Comparison of ENCODE assay signal across 37 cellular contexts in the genomic region with DNA sequence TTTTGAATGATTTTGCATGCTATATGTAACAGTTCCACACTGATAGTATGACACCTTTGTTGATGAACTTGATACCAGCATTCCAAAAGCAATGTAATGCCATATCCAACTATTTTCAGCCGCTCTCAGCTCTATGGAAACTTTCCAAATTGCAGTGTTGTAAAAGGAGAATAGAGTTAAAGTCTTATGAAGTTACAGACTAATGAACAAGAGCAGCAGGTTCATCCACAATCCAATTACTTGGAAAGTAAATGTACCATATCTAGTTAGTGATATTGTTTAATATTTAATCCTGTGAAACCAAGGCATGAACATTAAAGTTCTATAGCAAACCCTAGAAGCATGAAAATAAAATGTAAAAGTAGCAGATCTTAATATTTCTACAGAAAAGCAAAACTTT.
"Had no signal": no experiment of that assay in that cellular context is flagged by ENCODE, and none has a peak within 500 bp of the region (broad histone marks: within the 10 kb centered on the region; RNA-seq: fewer than 3 reads in every experiment).

No MANE protein-coding gene starts in this region.

- H3K27me3 Mint-ChIP-seq: activated B cell treated with CpG ODN at 0.5 μM for 24 hours; activated CD4-positive, alpha-beta memory T cell treated with anti-CD3 and anti-CD28 coated beads, Interleukin-2, amount 10 ng/mL, durations not matched to agents 7 days and 5 days; activated CD4-positive, alpha-beta T cell treated with anti-CD3 and anti-CD28 coated beads, Interleukin-2, amount 10 ng/mL, durations not matched to agents 7 days and 5 days; activated CD8-positive, alpha-beta memory T cell treated with anti-CD3 and anti-CD28 coated beads, Interleukin-2, amount 10 ng/mL, durations not matched to agents 7 days and 5 days; activated naive CD4-positive, alpha-beta T cell treated with anti-CD3 and anti-CD28 coated beads, Interleukin-2, amount 10 ng/mL, durations not matched to agents 7 days and 5 days; activated naive CD4-positive, alpha-beta T cell treated with anti-CD3 and anti-CD28 coated beads, Interleukin-2, amount 50 U/mL, for 24 hours; activated naive CD8-positive, alpha-beta T cell; activated naive CD8-positive, alpha-beta T cell treated with anti-CD3 and anti-CD28 coated beads, Interleukin-2, amount 10 ng/mL, durations not matched to agents 7 days and 5 days; activated naive CD8-positive, alpha-beta T cell treated with anti-CD3 and anti-CD28 coated beads, Interleukin-2, amount 50 U/mL, for 24 hours; activated T-cell treated with anti-CD3 and anti-CD28 coated beads, Interleukin-2, amount 50 U/mL, for 24 hours; brain; central memory CD8-positive, alpha-beta T cell had no signal

- DNase-seq: activated B cell treated with CpG ODN at 0.5 μM for 24 hours; activated CD4-positive, alpha-beta memory T cell treated with anti-CD3 and anti-CD28 coated beads, Interleukin-2, amount 10 ng/mL, durations not matched to agents 7 days and 5 days; activated CD4-positive, alpha-beta T cell treated with anti-CD3 and anti-CD28 coated beads for 4 hours; activated CD4-positive, alpha-beta T cell treated with anti-CD3 and anti-CD28 coated beads, Interleukin-2, amount 10 ng/mL, durations not matched to agents 7 days and 5 days; activated CD4-positive, alpha-beta T cell treated with anti-CD3 and anti-CD28 coated beads, Interleukin-2, amount 50 U/mL, for 48 hours; activated CD4-positive, CD25-positive, alpha-beta regulatory T cell treated with anti-CD3 and anti-CD28 coated beads, Interleukin-2, amount 50 U/mL, for 72 hours; activated CD8-positive, alpha-beta memory T cell treated with anti-CD3 and anti-CD28 coated beads for 24 hours; activated CD8-positive, alpha-beta memory T cell treated with anti-CD3 and anti-CD28 coated beads, Interleukin-2, amount 10 ng/mL, durations not matched to agents 7 days and 5 days; activated CD8-positive, alpha-beta memory T cell treated with anti-CD3 and anti-CD28 coated beads, Interleukin-2, amount 50 U/mL, for 48 hours; activated CD8-positive, alpha-beta T cell treated with anti-CD3 and anti-CD28 coated beads, Interleukin-2, amount 10 ng/mL, durations not matched to agents 7 days and 5 days; activated effector memory CD4-positive, alpha-beta T cell treated with Interleukin-2 at 50 U/mL for 16 hours; activated gamma-delta T cell; activated naive CD4-positive, alpha-beta T cell treated with anti-CD3 and anti-CD28 coated beads, Interleukin-2, amount 10 ng/mL, durations not matched to agents 7 days and 5 days; activated naive CD4-positive, alpha-beta T cell treated with Interleukin-2 at 50 U/mL for 16 hours; activated naive CD8-positive, alpha-beta T cell treated with anti-CD3 and anti-CD28 coated beads, Interleukin-2, amount 10 ng/mL, durations not matched to agents 7 days and 5 days; activated naive CD8-positive, alpha-beta T cell treated with anti-CD3 and anti-CD28 coated beads, Interleukin-2, amount 50 U/mL, for 24 hours; activated T-cell treated with anti-CD3 and anti-CD28 coated beads, Interleukin-2, amount 50 U/mL, for 24 hours; activated T-cell treated with anti-CD3 and anti-CD28 coated beads, Interleukin-2, amount 50 U/mL, for 48 hours; amygdala; anterior cingulate cortex; caudate nucleus; SW 1271; T-helper 1 cell; T-helper 2 cell; T-helper 9 cell had no signal

- H3K4me1 Mint-ChIP-seq: activated B cell treated with CpG ODN at 0.5 μM for 24 hours; activated CD4-positive, alpha-beta memory T cell treated with anti-CD3 and anti-CD28 coated beads, Interleukin-2, amount 10 ng/mL, durations not matched to agents 7 days and 5 days; activated CD4-positive, alpha-beta T cell treated with anti-CD3 and anti-CD28 coated beads, Interleukin-2, amount 10 ng/mL, durations not matched to agents 7 days and 5 days; activated CD8-positive, alpha-beta memory T cell treated with anti-CD3 and anti-CD28 coated beads, Interleukin-2, amount 10 ng/mL, durations not matched to agents 7 days and 5 days; activated naive CD4-positive, alpha-beta T cell treated with anti-CD3 and anti-CD28 coated beads, Interleukin-2, amount 10 ng/mL, durations not matched to agents 7 days and 5 days; activated naive CD4-positive, alpha-beta T cell treated with anti-CD3 and anti-CD28 coated beads, Interleukin-2, amount 50 U/mL, for 24 hours; activated naive CD8-positive, alpha-beta T cell treated with anti-CD3 and anti-CD28 coated beads, Interleukin-2, amount 10 ng/mL, durations not matched to agents 7 days and 5 days; activated naive CD8-positive, alpha-beta T cell treated with anti-CD3 and anti-CD28 coated beads, Interleukin-2, amount 50 U/mL, for 24 hours; brain; central memory CD8-positive, alpha-beta T cell had no signal

- ATAC-seq: activated CD8-positive, alpha-beta memory T cell treated with anti-CD3 and anti-CD28 coated beads, Interleukin-2, amount 10 ng/mL, durations not matched to agents 7 days and 5 days; activated CD8-positive, alpha-beta T cell treated with anti-CD3 and anti-CD28 coated beads, Interleukin-2, amount 10 ng/mL, durations not matched to agents 7 days and 5 days; activated naive CD8-positive, alpha-beta T cell treated with anti-CD3 and anti-CD28 coated beads, Interleukin-2, amount 50 U/mL, for 24 hours had no signal

- H3K4me1 ChIP-seq: ascending aorta had no signal

- H3K36me3 ChIP-seq: ascending aorta, cardiac muscle cell had no signal

- H3K4me3 Mint-ChIP-seq: activated B cell treated with CpG ODN at 0.5 μM for 24 hours; activated CD4-positive, alpha-beta memory T cell treated with anti-CD3 and anti-CD28 coated beads, Interleukin-2, amount 10 ng/mL, durations not matched to agents 7 days and 5 days; activated CD4-positive, alpha-beta T cell treated with anti-CD3 and anti-CD28 coated beads, Interleukin-2, amount 10 ng/mL, durations not matched to agents 7 days and 5 days; activated CD8-positive, alpha-beta memory T cell treated with anti-CD3 and anti-CD28 coated beads, Interleukin-2, amount 10 ng/mL, durations not matched to agents 7 days and 5 days; activated CD8-positive, alpha-beta T cell treated with anti-CD3 and anti-CD28 coated beads, Interleukin-2, amount 10 ng/mL, durations not matched to agents 7 days and 5 days; activated naive CD4-positive, alpha-beta T cell treated with anti-CD3 and anti-CD28 coated beads, Interleukin-2, amount 10 ng/mL, durations not matched to agents 7 days and 5 days; activated naive CD4-positive, alpha-beta T cell treated with anti-CD3 and anti-CD28 coated beads, Interleukin-2, amount 50 U/mL, for 24 hours; activated naive CD8-positive, alpha-beta T cell; activated naive CD8-positive, alpha-beta T cell treated with anti-CD3 and anti-CD28 coated beads, Interleukin-2, amount 10 ng/mL, durations not matched to agents 7 days and 5 days; activated naive CD8-positive, alpha-beta T cell treated with anti-CD3 and anti-CD28 coated beads, Interleukin-2, amount 50 U/mL, for 24 hours; activated T-cell treated with anti-CD3 and anti-CD28 coated beads, Interleukin-2, amount 50 U/mL, for 24 hours; brain; central memory CD8-positive, alpha-beta T cell; T-helper 1 cell treated with Interleukin-12 subunit alpha and Interleukin-12 subunit beta and Interleukin-4 antibody, amounts not matched to agents 30 μg/mL and 1 μg/mL, for 36 hours; T-helper 2 cell treated with Interferon-gamma antibody and Interleukin-4, amounts not matched to agents 5 μg/mL and 100 μg/mL, for 36 hours had no signal

- H3K9me3 ChIP-seq: ascending aorta had no signal

- H3K27ac ChIP-seq: ascending aorta, cardiac muscle cell, VCaP had no signal

- H3K27ac Mint-ChIP-seq: activated B cell treated with CpG ODN at 0.5 μM for 24 hours; activated CD4-positive, alpha-beta memory T cell treated with anti-CD3 and anti-CD28 coated beads, Interleukin-2, amount 10 ng/mL, durations not matched to agents 7 days and 5 days; activated CD4-positive, alpha-beta T cell treated with anti-CD3 and anti-CD28 coated beads, Interleukin-2, amount 10 ng/mL, durations not matched to agents 7 days and 5 days; activated CD8-positive, alpha-beta memory T cell treated with anti-CD3 and anti-CD28 coated beads, Interleukin-2, amount 10 ng/mL, durations not matched to agents 7 days and 5 days; activated CD8-positive, alpha-beta T cell treated with anti-CD3 and anti-CD28 coated beads, Interleukin-2, amount 10 ng/mL, durations not matched to agents 7 days and 5 days; activated naive CD4-positive, alpha-beta T cell treated with anti-CD3 and anti-CD28 coated beads, Interleukin-2, amount 10 ng/mL, durations not matched to agents 7 days and 5 days; activated naive CD4-positive, alpha-beta T cell treated with anti-CD3 and anti-CD28 coated beads, Interleukin-2, amount 50 U/mL, for 24 hours; activated naive CD8-positive, alpha-beta T cell; activated naive CD8-positive, alpha-beta T cell treated with anti-CD3 and anti-CD28 coated beads, Interleukin-2, amount 10 ng/mL, durations not matched to agents 7 days and 5 days; activated naive CD8-positive, alpha-beta T cell treated with anti-CD3 and anti-CD28 coated beads, Interleukin-2, amount 50 U/mL, for 24 hours; activated T-cell treated with anti-CD3 and anti-CD28 coated beads, Interleukin-2, amount 50 U/mL, for 24 hours; activated T-helper 2 cell treated with anti-CD3 and anti-CD28 coated beads, Interferon-gamma antibody, Interleukin-2, Interleukin-4, amounts not matched to agents 10 μg/mL and 5 μg/mL and 100 μg/mL, durations not matched to agents 14 hours and 24 hours and 36 hours; brain; T-helper 1 cell treated with Interleukin-12 subunit alpha and Interleukin-12 subunit beta and Interleukin-4 antibody, amounts not matched to agents 30 μg/mL and 1 μg/mL, for 36 hours; T-helper 2 cell treated with Interferon-gamma antibody and Interleukin-4, amounts not matched to agents 5 μg/mL and 100 μg/mL, for 36 hours had no signal

- H3K4me3 ChIP-seq: ascending aorta, cardiac muscle cell had no signal

- FAIRE-seq: bronchial epithelial cell, TTC549 had no signal

- H3K36me3 Mint-ChIP-seq: activated CD8-positive, alpha-beta memory T cell treated with anti-CD3 and anti-CD28 coated beads, Interleukin-2, amount 10 ng/mL, durations not matched to agents 7 days and 5 days; activated naive CD4-positive, alpha-beta T cell treated with anti-CD3 and anti-CD28 coated beads, Interleukin-2, amount 10 ng/mL, durations not matched to agents 7 days and 5 days; activated naive CD4-positive, alpha-beta T cell treated with anti-CD3 and anti-CD28 coated beads, Interleukin-2, amount 50 U/mL, for 24 hours; activated naive CD8-positive, alpha-beta T cell; activated naive CD8-positive, alpha-beta T cell treated with anti-CD3 and anti-CD28 coated beads, Interleukin-2, amount 10 ng/mL, durations not matched to agents 7 days and 5 days; brain had no signal
